20 cellular contexts compared by ENCODE assay signal in genomic region chr10:59138052-59138451, GRCh38. TPM values are rescaled to one million over a fixed set of nuclear protein-coding genes. Genes with fewer than 3 reads are reported as not detected.
DNase-seq lines count a peak whose midpoint lies in the region; ATAC-seq and TF ChIP-seq lines count a peak whose summit lies in the region.
"Had no signal": no experiment of that assay in that cellular context is flagged by ENCODE, and none has a peak within 500 bp of the region (broad histone marks: within the 10 kb centered on the region; RNA-seq: fewer than 3 reads in every experiment).

No MANE protein-coding gene starts in this region.

- H3K27ac ChIP-seq in right cardiac atrium (ENCODE audit: low read length) (no peak overlapping the region), trophoblast cell (ENCODE audit: low read depth, low read length) (no peak overlapping the region)

- DNase-seq in right cardiac atrium (peak in 2 of 3 donors; percentile 27 to 36), left cardiac atrium (no peak), chondrocyte (ENCODE audit: low spot score) (peak; percentile 76), trophoblast cell (peak; percentile 59 to 67), NCI-H526 (lab: John Stamatoyannopoulos, UW) (no peak), NOMO-1 (lab: John Stamatoyannopoulos, UW; ENCODE audit: unreplicated experiment in 2 of 2) (no peak)
- DNase-seq in stimulated activated CD4-positive, alpha-beta T cell treated with anti-CD3 and anti-CD28 coated beads, Interleukin-2, amount 100 ng/mL, for 48 hours = no peak
- DNase-seq: C1 segment of cervical spinal cord; Calu3; CD4-positive, alpha-beta memory T cell; COR-L47; DMS53; DMS79 treated with DMSO at 0.1 percent for 48 hours; GF-D8; H7 had no signal

- no peak overlapping the region for H3K14ac ChIP-seq in trophoblast cell (ENCODE audit: low read length)

- H3K4me3 ChIP-seq in right cardiac atrium (ENCODE audit: low read length) (no peak overlapping the region), trophoblast cell (ENCODE audit: low read depth, low read length) (no peak overlapping the region)

- no peak overlapping the region for H3K4me2 ChIP-seq in trophoblast cell (ENCODE audit: low read length)

- TF ChIP-seq CTCF in chondrocyte (IDR thresholded peaks at IDR 0.05) = no peak

- H3K27me3 Mint-ChIP-seq in chondrocyte (ENCODE audit: low read depth) = peaks cover 4% of the 10 kb centered on the region

- H3K23ac ChIP-seq in trophoblast cell (ENCODE audit: low read length) = no peak overlapping the region

- intact Hi-C loops in right cardiac atrium (cut with DNase I) = no loop called here
- intact Hi-C loops in left cardiac atrium (cut with DNase I) = no loop called here

- H3K36me3 Mint-ChIP-seq in chondrocyte (ENCODE audit: low read depth) = no peaks in the 10 kb centered on the region
- H3K36me3 Mint-ChIP-seq: CD4-positive, alpha-beta memory T cell had no signal

- no peak overlapping the region for H2BK5ac ChIP-seq in trophoblast cell (ENCODE audit: low read depth, low read length, poor library complexity)

- H3K9me3 ChIP-seq in right cardiac atrium (ENCODE audit: control insufficient read depth, low read length) (no peaks in the 10 kb centered on the region), trophoblast cell (ENCODE audit: insufficient read depth, low read depth, low read length) (no peaks in the 10 kb centered on the region)

- no peak overlapping the region for H4K12ac ChIP-seq in trophoblast cell (ENCODE audit: low read depth, low read length)

- H2BK120ac ChIP-seq in trophoblast cell (ENCODE audit: insufficient read depth, low read length, poor library complexity) = no peak overlapping the region

- no peaks in the 10 kb centered on the region for H3K4me1 ChIP-seq in right cardiac atrium (ENCODE audit: control insufficient read depth, insufficient read depth, low read length)
- H3K4me1 ChIP-seq in trophoblast cell (ENCODE audit: control insufficient read depth in 1 of 2, insufficient read depth in 2 of 2, low read length in 2 of 2) = no peaks in the 10 kb centered on the region

- 89% methylated on average over 23 of the region's 23 CpGs for WGBS in right cardiac atrium
- no CpG with 5 or more reads among the region's 23 CpGs for WGBS in trophoblast cell (ENCODE audit: extremely low coverage, insufficient coverage, insufficient read length)

- no peak overlapping the region for H3K27ac Mint-ChIP-seq in chondrocyte (ENCODE audit: unreplicated experiment)
- H3K27ac Mint-ChIP-seq: CD4-positive, alpha-beta memory T cell had no signal

- no peak overlapping the region for H2AFZ ChIP-seq in trophoblast cell (ENCODE audit: insufficient read depth, low read length, poor library complexity)

- H3K18ac ChIP-seq in trophoblast cell (ENCODE audit: low read length) = no peak overlapping the region

- H3K27me3 ChIP-seq in right cardiac atrium (ENCODE audit: control insufficient read depth, insufficient read depth) = no peaks in the 10 kb centered on the region
- H3K27me3 ChIP-seq in trophoblast cell (ENCODE audit: insufficient read depth, low read length) = no peaks in the 10 kb centered on the region

- H3K4me3 Mint-ChIP-seq in chondrocyte (ENCODE audit: unreplicated experiment) = no peak overlapping the region
- H3K4me3 Mint-ChIP-seq: CD4-positive, alpha-beta memory T cell had no signal

- ATAC-seq in right cardiac atrium (no peak), left cardiac atrium (no peak)
- ATAC-seq: HCT116 had no signal

- peaks cover 3% of the 10 kb centered on the region for H3K4me1 Mint-ChIP-seq in chondrocyte (ENCODE audit: low read depth)
- H3K4me1 Mint-ChIP-seq: CD4-positive, alpha-beta memory T cell had no signal

- peaks cover 6% of the 10 kb centered on the region for H3K9me3 Mint-ChIP-seq in chondrocyte (ENCODE audit: low read depth)

- H3K9ac ChIP-seq in trophoblast cell (ENCODE audit: low read length) = no peak overlapping the region

- H3K36me3 ChIP-seq in trophoblast cell (ENCODE audit: control insufficient read depth in 1 of 2, insufficient read depth in 2 of 2, low read length in 2 of 2) = no peaks in the 10 kb centered on the region

- no peaks in the 10 kb centered on the region for H3K79me2 ChIP-seq in trophoblast cell (ENCODE audit: control insufficient read depth, insufficient read depth, low read length, poor library complexity)

- no peak overlapping the region for H2AK5ac ChIP-seq in trophoblast cell (ENCODE audit: low read length)

- H3K79me1 ChIP-seq in trophoblast cell (ENCODE audit: low read length) = no peaks in the 10 kb centered on the region

- no peak overlapping the region for H2BK12ac ChIP-seq in trophoblast cell (ENCODE audit: low read length)

- H3K4ac ChIP-seq in trophoblast cell (ENCODE audit: low read depth, low read length) = no peak overlapping the region

- H4K8ac ChIP-seq in trophoblast cell (ENCODE audit: low read depth, low read length) = no peak overlapping the region

- H4K91ac ChIP-seq in trophoblast cell (ENCODE audit: low read depth, low read length) = no peak overlapping the region

RNA-seq across cellular contexts. Expression of gene PHYHIPL, which starts 38.4 kb away (rescaled TPM):
- total RNA-seq in right cardiac atrium = under 1 TPM in 3 of 4 donors, not detected in 1; 0.11 to 0.29 (median 0.25) TPM
- polyA plus RNA-seq in right cardiac atrium = 0.34 TPM
- total RNA-seq in left cardiac atrium = under 1 TPM in 1 of 2 donors, not detected in 1; 0.09 TPM
- 0.15 to 0.70 TPM (median 0.20 TPM) in 3 replicates for total RNA-seq in chondrocyte
- 12.1 and 12.2 TPM in 2 replicates for polyA plus RNA-seq in trophoblast cell (2013)
- total RNA-seq: A172; Calu3; CD4-positive, alpha-beta memory T cell; Daoy; G401; H7 had no signal
- polyA plus RNA-seq: BJ; CD4-positive, alpha-beta memory T cell had no signal

Comparison
In these comparisons a context has a peak if more than half of its experiments do, and no peak if none do; other contexts are left out.
1. DNase-seq: peak in right cardiac atrium (2 of 3), chondrocyte (single experiment) and trophoblast cell (2 of 2); none in left cardiac atrium (single experiment), NCI-H526 (0 of 2), NOMO-1 (0 of 2) and stimulated activated CD4-positive, alpha-beta T cell treated with anti-CD3 and anti-CD28 coated beads, Interleukin-2, amount 100 ng/mL, for 48 hours (0 of 2).